ENCODE assay signal across 17 cellular contexts in genomic region chr2:120886967-120887672, GRCh38.
DNase-seq lines count a peak whose midpoint lies in the region; ATAC-seq and TF ChIP-seq lines count a peak whose summit lies in the region.
"Had no signal": no experiment of that assay in that cellular context is flagged by ENCODE, and none has a peak within 500 bp of the region (broad histone marks: within the 10 kb centered on the region; RNA-seq: fewer than 3 reads in every experiment).

No MANE protein-coding gene starts in this region.

- peak overlapping the region; percentile 21 for H3K27ac Mint-ChIP-seq in mesothelial cell of epicardium
- H3K27ac Mint-ChIP-seq in natural killer cell = no peak overlapping the region
- H3K27ac Mint-ChIP-seq in stimulated activated effector memory CD8-positive, alpha-beta T cell treated with anti-CD3 and anti-CD28 coated beads, Interleukin-12 subunit alpha, Interleukin-12 subunit beta, amount 100 ng/mL, for 72 hours = no peak overlapping the region
- H3K27ac Mint-ChIP-seq in T-helper 17 cell = no peak overlapping the region
- H3K27ac Mint-ChIP-seq: activated CD4-positive, alpha-beta T cell treated with anti-CD3 and anti-CD28 coated beads, Interleukin-2, amount 10 ng/mL, durations not matched to agents 7 days and 5 days; CD4-positive, alpha-beta T cell had no signal

- H3K4me3 ChIP-seq in testis = no peak overlapping the region
- H3K4me3 ChIP-seq: coronary artery, heart right ventricle, K562 had no signal

- TF ChIP-seq CTCF in mesothelial cell of epicardium (IDR thresholded peaks at IDR 0.05; ENCODE audit: unreplicated experiment) (no peak), testis (IDR thresholded peaks at IDR 0.05) (no peak), natural killer cell (IDR thresholded peaks at IDR 0.05) (no peak)

- H3K27me3 Mint-ChIP-seq in mesothelial cell of epicardium (ENCODE audit: low read depth) (no peaks in the 10 kb centered on the region), natural killer cell (ENCODE audit: low read depth in 2 of 2) (no peaks in the 10 kb centered on the region), T-helper 17 cell (peaks cover 20% of the 10 kb centered on the region)
- H3K27me3 Mint-ChIP-seq: activated CD4-positive, alpha-beta T cell treated with anti-CD3 and anti-CD28 coated beads, Interleukin-2, amount 10 ng/mL, durations not matched to agents 7 days and 5 days; CD4-positive, alpha-beta T cell had no signal

- H3K9me3 Mint-ChIP-seq in mesothelial cell of epicardium = no peaks in the 10 kb centered on the region
- H3K9me3 Mint-ChIP-seq in natural killer cell = no peaks in the 10 kb centered on the region
- no peaks in the 10 kb centered on the region for H3K9me3 Mint-ChIP-seq in stimulated activated effector memory CD8-positive, alpha-beta T cell treated with anti-CD3 and anti-CD28 coated beads, Interleukin-12 subunit alpha, Interleukin-12 subunit beta, amount 100 ng/mL, for 72 hours
- H3K9me3 Mint-ChIP-seq: activated CD4-positive, alpha-beta T cell treated with anti-CD3 and anti-CD28 coated beads, Interleukin-2, amount 10 ng/mL, durations not matched to agents 7 days and 5 days; CD4-positive, alpha-beta T cell had no signal

- H3K4me1 ChIP-seq in testis = peaks cover 20% of the 10 kb centered on the region

- ATAC-seq in natural killer cell (no peak), T-helper 17 cell (no peak)
- no peak for ATAC-seq in stimulated activated effector memory CD8-positive, alpha-beta T cell treated with anti-CD3 and anti-CD28 coated beads, Interleukin-12 subunit alpha, Interleukin-12 subunit beta, amount 100 ng/mL, for 72 hours
- ATAC-seq: heart right ventricle, K562 had no signal

- no peak overlapping the region for H3K27ac ChIP-seq in testis
- H3K27ac ChIP-seq: coronary artery, heart right ventricle had no signal

- no peaks in the 10 kb centered on the region for H3K27me3 ChIP-seq in testis
- H3K27me3 ChIP-seq: heart right ventricle had no signal

- DNase-seq in NCI-H2107 treated with DMSO at 0.1 percent for 48 hours (lab: John Stamatoyannopoulos, UW; ENCODE audit: unreplicated experiment) = peak; percentile 50
- no peak for DNase-seq in NCI-H2107 (lab: John Stamatoyannopoulos, UW)
- peak; percentile 65 for DNase-seq in SK-N-DZ (ENCODE audit: low spot score)
- DNase-seq in mesothelial cell of epicardium (ENCODE audit: low spot score in 2 of 2, unreplicated experiment in 2 of 2) = no peak
- peak; percentile 48 for DNase-seq in testis
- no peak for DNase-seq in natural killer cell
- DNase-seq in stimulated activated effector memory CD8-positive, alpha-beta T cell treated with anti-CD3 and anti-CD28 coated beads, Interleukin-12 subunit alpha, Interleukin-12 subunit beta, amount 100 ng/mL, for 72 hours (ENCODE audit: low spot score in 2 of 2) = no peak
- no peak for DNase-seq in T-helper 17 cell
- DNase-seq: activated CD4-positive, alpha-beta T cell treated with anti-CD3 and anti-CD28 coated beads, Interleukin-2, amount 10 ng/mL, durations not matched to agents 7 days and 5 days; activated T-cell treated with anti-CD3 and anti-CD28 coated beads, Interleukin-2, amount 50 U/mL, for 1 hour; CD4-positive, alpha-beta T cell; HCEC 1CT; heart right ventricle; NCI-H1436 treated with DMSO at 0.1 percent for 48 hours; T1000 had no signal

- H3K4me1 Mint-ChIP-seq in mesothelial cell of epicardium (peaks cover 30% of the 10 kb centered on the region), natural killer cell (no peaks in the 10 kb centered on the region), T-helper 17 cell (no peaks in the 10 kb centered on the region)
- no peaks in the 10 kb centered on the region for H3K4me1 Mint-ChIP-seq in stimulated activated effector memory CD8-positive, alpha-beta T cell treated with anti-CD3 and anti-CD28 coated beads, Interleukin-12 subunit alpha, Interleukin-12 subunit beta, amount 100 ng/mL, for 72 hours
- H3K4me1 Mint-ChIP-seq: activated CD4-positive, alpha-beta T cell treated with anti-CD3 and anti-CD28 coated beads, Interleukin-2, amount 10 ng/mL, durations not matched to agents 7 days and 5 days had no signal

- 49 to 66% methylated on average over 16 to 17 of the region's 17 CpGs for WGBS in testis, 2 donors

- TF ChIP-seq POLR2A in testis (IDR thresholded peaks at IDR 0.05) = no peak

- H3K36me3 Mint-ChIP-seq in mesothelial cell of epicardium (no peaks in the 10 kb centered on the region), natural killer cell (no peaks in the 10 kb centered on the region), T-helper 17 cell (ENCODE audit: low read depth) (no peaks in the 10 kb centered on the region)
- H3K36me3 Mint-ChIP-seq in stimulated activated effector memory CD8-positive, alpha-beta T cell treated with anti-CD3 and anti-CD28 coated beads, Interleukin-12 subunit alpha, Interleukin-12 subunit beta, amount 100 ng/mL, for 72 hours = no peaks in the 10 kb centered on the region

- intact Hi-C loops in testis (cut with DNase I; ENCODE audit: low total_unique reads) (no loop called here), natural killer cell (cut with micrococcal nuclease) (no loop called here)

- H3K4me3 Mint-ChIP-seq in mesothelial cell of epicardium = no peak overlapping the region
- no peak overlapping the region for H3K4me3 Mint-ChIP-seq in natural killer cell
- H3K4me3 Mint-ChIP-seq in stimulated activated effector memory CD8-positive, alpha-beta T cell treated with anti-CD3 and anti-CD28 coated beads, Interleukin-12 subunit alpha, Interleukin-12 subunit beta, amount 100 ng/mL, for 72 hours = no peak overlapping the region
- no peak overlapping the region for H3K4me3 Mint-ChIP-seq in T-helper 17 cell
- H3K4me3 Mint-ChIP-seq: activated CD4-positive, alpha-beta T cell treated with anti-CD3 and anti-CD28 coated beads, Interleukin-2, amount 10 ng/mL, durations not matched to agents 7 days and 5 days; CD4-positive, alpha-beta T cell had no signal

- H3K36me3 ChIP-seq in testis (ENCODE audit: low read depth, missing control alignments) = no peaks in the 10 kb centered on the region
- H3K36me3 ChIP-seq: heart right ventricle had no signal

- H3K9me3 ChIP-seq in testis = no peaks in the 10 kb centered on the region
- no peaks in the 10 kb centered on the region for H3K9me3 ChIP-seq in T-helper 17 cell (ENCODE audit: control insufficient read depth, low read length, poor library complexity, severe bottlenecking)

Comparison
In these comparisons a context has a peak if more than half of its experiments do, and no peak if none do; other contexts are left out.
1. DNase-seq: peak in NCI-H2107 treated with DMSO at 0.1 percent for 48 hours (single experiment), SK-N-DZ (single experiment) and testis (single experiment); none in NCI-H2107 (single experiment), mesothelial cell of epicardium (0 of 2), natural killer cell (single experiment), stimulated activated effector memory CD8-positive, alpha-beta T cell treated with anti-CD3 and anti-CD28 coated beads, Interleukin-12 subunit alpha, Interleukin-12 subunit beta, amount 100 ng/mL, for 72 hours (0 of 2) and T-helper 17 cell (0 of 3).